In genomic region chr7:5083291-5083690, GRCh38 we compare ENCODE assay signal across 1 cellular context.
TF ChIP-seq lines count a peak whose summit lies in the region.

No MANE protein-coding gene starts in this region.

TF ChIP-seq in K562, 482 proteins besides CTCF, POLR2A, EP300 and RAD21 (continued from another document and continues in another):
- TF ChIP-seq NFE2L1 (tag; IDR thresholded peaks at IDR 0.05; ENCODE audit: borderline replicate concordance, low read depth) (no peak), ZNF408 (CRISPR knock-in tag; IDR thresholded peaks at IDR 0.05; ENCODE audit: low read depth) (no peak), TCF3 (CRISPR knock-in tag; IDR thresholded peaks at IDR 0.05) (peak; percentile 99), CC2D1A (IDR thresholded peaks at IDR 0.05) (peak; percentile 94; the same call in 1 of the 2 replicates), CCAR2 (IDR thresholded peaks at IDR 0.05; ENCODE audit: low read depth, low read length) (no peak), CXXC5 (CRISPR knock-in tag; IDR thresholded peaks at IDR 0.05) (peak; percentile 95), HMG20B (CRISPR knock-in tag; IDR thresholded peaks at IDR 0.05) (no peak), HDAC1 (IDR thresholded peaks at IDR 0.05) (peak in 1 of 2 experiments; percentile 69; a peak in 1 of 4 replicates), FIP1L1 (IDR thresholded peaks at IDR 0.05; ENCODE audit: low read depth, low read length, poor library complexity, severe bottlenecking) (no peak), YY1 (IDR thresholded peaks at IDR 0.05; ENCODE audit: borderline replicate concordance in 1 of 3, control insufficient read depth in 1 of 3, extremely low read depth in 1 of 3, insufficient read depth in 3 of 3, insufficient read length in 1 of 3, insufficient replicate concordance in 2 of 3, low read depth in 1 of 3, low read length in 2 of 3) (peak in 1 of 3 experiments; percentile 49), DEAF1 (CRISPR knock-in tag; IDR thresholded peaks at IDR 0.05) (no peak), RBM17 (IDR thresholded peaks at IDR 0.05; ENCODE audit: borderline replicate concordance, low read depth, low read length) (no peak), ZBTB49 (CRISPR knock-in tag; IDR thresholded peaks at IDR 0.05; ENCODE audit: borderline replicate concordance) (0 out of 2 replicates have a peak, but pooled peaks have one; percentile 30), GMEB1 (CRISPR knock-in tag; IDR thresholded peaks at IDR 0.05) (no peak), HNRNPK (IDR thresholded peaks at IDR 0.05; ENCODE audit: low read depth, low read length, poor library complexity, severe bottlenecking) (no peak), HMBOX1 (IDR thresholded peaks at IDR 0.05) (peak; percentile 98), PTBP1 (IDR thresholded peaks at IDR 0.05; ENCODE audit: low read depth, low read length) (no peak), FOXO4 (CRISPR knock-in tag; IDR thresholded peaks at IDR 0.05) (no peak), USF1 (CRISPR knock-in tag; IDR thresholded peaks at IDR 0.05) (peak; percentile 47), NRF1 (conservative IDR thresholded peaks at IDR 0.05 in 1 of 2, IDR thresholded peaks at IDR 0.05 in 1 of 2) (peak; percentile 1 to 45; a peak in 1 of 4 replicates), DACH1 (IDR thresholded peaks at IDR 0.05; ENCODE audit: partially characterized antibody) (no peak), NR4A1 (CRISPR knock-in tag; IDR thresholded peaks at IDR 0.05) (no peak), NR4A1 (tag; IDR thresholded peaks at IDR 0.05) (peak; percentile 63), THRA (IDR thresholded peaks at IDR 0.05) (no peak), AFF1 (IDR thresholded peaks at IDR 0.05; ENCODE audit: low read depth in 1 of 2, partially characterized antibody in 2 of 2) (peak in 1 of 2 experiments; percentile 32), ZNF507 (tag; conservative IDR thresholded peaks at IDR 0.05) (no peak), ZNF592 (IDR thresholded peaks at IDR 0.05) (no peak), HDAC6 (IDR thresholded peaks at IDR 0.05; ENCODE audit: low read depth, low read length) (peak; percentile 8; the same call in 1 of the 2 replicates), LEF1 (IDR thresholded peaks at IDR 0.05) (no peak), ZNF511 (CRISPR knock-in tag; IDR thresholded peaks at IDR 0.05) (peak; percentile 72; the same call in 1 of the 2 replicates), BCOR (IDR thresholded peaks at IDR 0.05) (peak; percentile 97), IRF2 (CRISPR knock-in tag; IDR thresholded peaks at IDR 0.05) (no peak), RBFOX2 (IDR thresholded peaks at IDR 0.05; ENCODE audit: low read depth, low read length) (no peak)
